Comparison of ENCODE assay signal across 9 cellular contexts in genomic region chr16:21663889-21664647, GRCh38. TPM values are rescaled to one million over a fixed set of nuclear protein-coding genes. Genes with fewer than 3 reads are reported as not detected.
DNase-seq lines count a peak whose midpoint lies in the region; ATAC-seq lines count a peak whose summit lies in the region.
"Had no signal": no experiment of that assay in that cellular context is flagged by ENCODE, and none has a peak within 500 bp of the region (broad histone marks: within the 10 kb centered on the region; RNA-seq: fewer than 3 reads in every experiment).

TSS of gene OTOA (plus strand) at chr16:21663968. CDS start at chr16:21678515, 14,547 bp downstream.

- H3K27me3 Mint-ChIP-seq in CD8-positive, alpha-beta memory T cell = peaks cover 4 to 7% of the 10 kb centered on the region in 2 donors
- H3K27me3 Mint-ChIP-seq in T-cell = peaks cover 0 to 5% of the 10 kb centered on the region in 2 donors

- H3K4me1 Mint-ChIP-seq in CD8-positive, alpha-beta memory T cell = peaks cover 20 to 33% (median 23%) of the 10 kb centered on the region in 3 donors
- H3K4me1 Mint-ChIP-seq in T-cell = peaks cover 18 to 30% (median 23%) of the 10 kb centered on the region in 3 donors

- POLR2A ChIA-PET in CD8-positive, alpha-beta memory T cell (lab: Charles Lee) = no interaction called here
- POLR2A ChIA-PET in T-cell (lab: Charles Lee) = no interaction called here

- H3K27ac ChIP-seq in CD8-positive, alpha-beta memory T cell (ENCODE audit: low read depth, low read length) = no peak within 1 kb of the TSS
- H3K27ac ChIP-seq in neuronal stem cell (replicated peaks; ENCODE audit: low read length) = no peak within 1 kb of the TSS
- H3K27ac ChIP-seq: SK-N-MC had no signal

- no peak within 1 kb of the TSS for H3K14ac ChIP-seq in neuronal stem cell (ENCODE audit: low read length)

- no peaks in the 10 kb centered on the region for H3K27me3 ChIP-seq in CD8-positive, alpha-beta memory T cell (ENCODE audit: insufficient read depth, low read length, poor library complexity, severe bottlenecking)
- H3K27me3 ChIP-seq in neuronal stem cell (ENCODE audit: control insufficient read depth in 3 of 3, insufficient read depth in 3 of 3, low read depth in 1 of 3, low read length in 3 of 3) = no peaks in the 10 kb centered on the region

- CTCF ChIA-PET in CD8-positive, alpha-beta memory T cell (lab: Charles Lee) = interaction anchor here (1.1 kb wide), 1 partner anchor 47 kb away, joined by 3 read pairs; no protein-coding TSS in a partner anchor
- CTCF ChIA-PET in T-cell (lab: Charles Lee) = interaction anchor here in 1 of 2 donors (0.9 kb wide), 1 partner anchor 45 kb away, joined by 3 read pairs; no protein-coding TSS in a partner anchor

- H3K36me3 Mint-ChIP-seq in CD8-positive, alpha-beta memory T cell = peaks cover 0 to 2% (median 0%) of the 10 kb centered on the region in 3 donors
- H3K36me3 Mint-ChIP-seq in T-cell = no peaks in the 10 kb centered on the region

- ATAC-seq in T-cell (replicated peaks in 1 of 4) = peak; percentile 77 to 82 (median 80)

- H3K18ac ChIP-seq in neuronal stem cell (ENCODE audit: low read length) = peak within 1 kb of the TSS; percentile 90

- peak; percentile 7 to 57 (median 23) for DNase-seq in CD8-positive, alpha-beta memory T cell
- peak in 22 of 34 experiments; percentile 3 to 45 (median 21) for DNase-seq in T-cell
- peak; percentile 51 for DNase-seq in ecto neural progenitor cell (ENCODE audit: low spot score)
- DNase-seq in neuronal stem cell (ENCODE audit: low spot score) = no peak
- DNase-seq in occipital lobe (lab: John Stamatoyannopoulos, UW) = no peak
- DNase-seq in putamen (ENCODE audit: low spot score) = no peak
- no peak for DNase-seq in NCI-H1092 (lab: John Stamatoyannopoulos, UW)
- DNase-seq in GF-D8 (lab: John Stamatoyannopoulos, UW) = no peak

- peak within 1 kb of the TSS in 3 of 8 donors; percentile 14 to 70 (median 56) for H3K27ac Mint-ChIP-seq in CD8-positive, alpha-beta memory T cell
- peak within 1 kb of the TSS in 1 of 2 donors; percentile 36 for H3K27ac Mint-ChIP-seq in T-cell

- H3K4me1 ChIP-seq in CD8-positive, alpha-beta memory T cell (ENCODE audit: insufficient read depth, low read length) = peaks cover 22% of the 10 kb centered on the region
- H3K4me1 ChIP-seq in neuronal stem cell (ENCODE audit: control insufficient read depth in 2 of 2, insufficient read depth in 1 of 2, low read depth in 1 of 2, low read length in 2 of 2) = peaks cover 3 to 18% of the 10 kb centered on the region in 2 donors

- H3K9me3 ChIP-seq in CD8-positive, alpha-beta memory T cell (ENCODE audit: low read length) = no peaks in the 10 kb centered on the region
- H3K9me3 ChIP-seq in neuronal stem cell (replicated peaks in 1 of 2; ENCODE audit: control insufficient read depth in 2 of 2, insufficient read depth in 1 of 2, low read depth in 1 of 2, low read length in 2 of 2) = no peaks in the 10 kb centered on the region

- H3K79me1 ChIP-seq in neuronal stem cell (ENCODE audit: low read depth, low read length) = no peaks in the 10 kb centered on the region

- peak within 1 kb of the TSS; percentile 61 for H2BK15ac ChIP-seq in neuronal stem cell (ENCODE audit: low read length)

- no peak within 1 kb of the TSS for H2AK5ac ChIP-seq in neuronal stem cell (ENCODE audit: low read depth, low read length)

- no peak within 1 kb of the TSS for H3K9ac ChIP-seq in neuronal stem cell (ENCODE audit: low read depth, low read length, poor library complexity)

- no CpG with 5 or more reads among the region's 45 CpGs for WGBS in neuronal stem cell (ENCODE audit: extremely low coverage in 2 of 2, insufficient read length in 2 of 2, insufficient replicate concordance in 1 of 2), 2 donors

- no peak within 1 kb of the TSS for H3K23ac ChIP-seq in neuronal stem cell (ENCODE audit: low read depth, low read length, poor library complexity)

- H3K4me3 ChIP-seq in CD8-positive, alpha-beta memory T cell (ENCODE audit: low read length) = no peak within 1 kb of the TSS
- H3K4me3 ChIP-seq in neuronal stem cell (ENCODE audit: low read length in 2 of 2) = no peak within 1 kb of the TSS
- H3K4me3 ChIP-seq: SK-N-MC had no signal

- no peak within 1 kb of the TSS for H2BK5ac ChIP-seq in neuronal stem cell (ENCODE audit: low read length)

- no peak within 1 kb of the TSS for H4K91ac ChIP-seq in neuronal stem cell (ENCODE audit: low read depth, low read length, poor library complexity)

- H3K4ac ChIP-seq in neuronal stem cell (ENCODE audit: low read length) = no peak within 1 kb of the TSS

- no peak within 1 kb of the TSS for H3K4me2 ChIP-seq in neuronal stem cell (ENCODE audit: insufficient read depth, low read length, poor library complexity, severe bottlenecking)

- no peak within 1 kb of the TSS for H2BK120ac ChIP-seq in neuronal stem cell (ENCODE audit: low read depth, low read length)

- H3K36me3 ChIP-seq in CD8-positive, alpha-beta memory T cell (ENCODE audit: insufficient read depth, low read length) = no peaks in the 10 kb centered on the region
- peaks cover 0 to 3% of the 10 kb centered on the region in 2 donors for H3K36me3 ChIP-seq in neuronal stem cell (replicated peaks in 1 of 2; ENCODE audit: control insufficient read depth in 2 of 2, insufficient read depth in 2 of 2, low read length in 2 of 2)

- no peak within 1 kb of the TSS for H4K8ac ChIP-seq in neuronal stem cell (ENCODE audit: low read depth, low read length)

- peak within 1 kb of the TSS; percentile 68 to 83 (median 75) for H3K4me3 Mint-ChIP-seq in CD8-positive, alpha-beta memory T cell
- H3K4me3 Mint-ChIP-seq in T-cell = peak within 1 kb of the TSS; percentile 66 to 81 (median 75)

- H2BK12ac ChIP-seq in neuronal stem cell (ENCODE audit: low read length) = no peak within 1 kb of the TSS

- no peaks in the 10 kb centered on the region for H3K9me3 Mint-ChIP-seq in CD8-positive, alpha-beta memory T cell
- no peaks in the 10 kb centered on the region for H3K9me3 Mint-ChIP-seq in T-cell

- H2AFZ ChIP-seq in neuronal stem cell (ENCODE audit: low read length) = no peak within 1 kb of the TSS

RNA-seq across cellular contexts. Expression of gene OTOA, which starts in this region (rescaled TPM):
- total RNA-seq in CD8-positive, alpha-beta memory T cell = under 1 TPM; 0.09 TPM
- not detected for polyA plus RNA-seq in CD8-positive, alpha-beta memory T cell
- total RNA-seq in T-cell (under 1 TPM in 3 of 5 donors, not detected in 2; 0.18 to 0.20 (median 0.19) TPM), occipital lobe (1.1 TPM)
- 1.8 TPM for polyA plus RNA-seq in neuronal stem cell (2013, experiment 1 of 2)
- 2.1 TPM for polyA plus RNA-seq in neuronal stem cell (2013, experiment 2 of 2)

Comparison
In these comparisons a context has a peak if more than half of its experiments do, and no peak if none do; other contexts are left out.
1. Peak in DNase-seq in CD8-positive, alpha-beta memory T cell; RNA of the gene not detected or under 1 TPM.
2. Peak in DNase-seq and ATAC-seq in T-cell; RNA of the gene not detected or under 1 TPM.